ENCODE assay signal across 8 cellular contexts in the genomic region with DNA sequence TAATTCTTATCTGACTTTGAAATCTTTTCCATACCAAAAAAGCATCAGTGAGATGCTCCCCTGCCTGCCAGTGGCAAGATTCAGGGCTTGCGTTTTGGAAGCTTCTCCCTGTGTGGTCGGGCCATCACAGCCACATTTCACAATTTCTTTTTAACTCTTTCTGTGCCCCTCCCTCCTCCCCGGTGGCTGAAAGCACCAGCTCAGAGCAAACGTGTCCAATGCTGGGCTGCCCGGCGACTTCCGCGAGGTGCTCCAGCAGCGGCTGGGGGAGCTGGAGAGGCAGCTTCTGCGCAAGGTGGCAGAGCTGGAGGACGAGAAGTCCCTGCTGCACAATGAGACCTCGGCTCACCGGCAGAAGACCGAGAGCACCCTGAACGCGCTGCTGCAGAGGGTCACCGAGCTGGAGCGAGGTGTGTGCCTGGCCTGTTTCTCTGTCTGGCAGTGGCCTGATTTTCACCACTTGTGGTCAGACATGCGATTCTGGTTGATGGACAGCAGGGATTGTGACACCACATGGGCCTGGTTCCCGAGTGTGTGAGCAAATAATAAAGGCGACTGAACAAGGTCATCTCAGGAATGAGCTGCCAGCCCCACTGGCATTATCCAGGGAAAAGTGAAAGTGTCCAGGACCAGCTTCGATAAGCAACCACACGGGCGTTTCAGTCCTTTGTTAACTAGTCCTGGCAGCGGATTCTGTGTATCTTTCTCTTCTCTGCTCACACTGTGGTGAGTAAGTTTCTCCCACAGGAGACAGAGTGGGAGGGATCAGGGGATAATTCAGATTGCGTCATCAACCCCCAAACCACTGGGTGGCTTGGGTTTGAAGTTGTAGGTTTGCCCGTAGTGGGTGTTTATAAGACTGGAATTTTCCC. TPM values are rescaled to one million over a fixed set of nuclear protein-coding genes. Genes with fewer than 3 reads are reported as not detected.
DNase-seq lines count a peak whose midpoint lies in the region; ATAC-seq and TF ChIP-seq lines count a peak whose summit lies in the region.
"Had no signal": no experiment of that assay in that cellular context is flagged by ENCODE, and none has a peak within 500 bp of the region (broad histone marks: within the 10 kb centered on the region; RNA-seq: fewer than 3 reads in every experiment).

No MANE protein-coding gene starts in this region.

- H3K27ac Mint-ChIP-seq in osteocyte (ENCODE audit: unreplicated experiment): no peak overlapping the region
- H3K27ac Mint-ChIP-seq: activated naive CD8-positive, alpha-beta T cell treated with anti-CD3 and anti-CD28 coated beads, Interleukin-2, amount 10 ng/mL, durations not matched to agents 7 days and 5 days had no signal

- DNase-seq in GM13976 (ENCODE audit: low spot score) (peak; percentile 22), NCI-H1105 treated with DMSO at 0.1 percent for 48 hours (lab: John Stamatoyannopoulos, UW) (peak; percentile 52), osteocyte (ENCODE audit: extremely low spot score, unreplicated experiment) (no peak), DMS114 treated with DMSO at 0.1 percent for 48 hours (lab: John Stamatoyannopoulos, UW; ENCODE audit: unreplicated experiment) (no peak)
- DNase-seq: activated naive CD8-positive, alpha-beta T cell treated with anti-CD3 and anti-CD28 coated beads, Interleukin-2, amount 10 ng/mL, durations not matched to agents 7 days and 5 days had no signal

- no peaks in the 10 kb centered on the region for H3K36me3 Mint-ChIP-seq in osteocyte (ENCODE audit: unreplicated experiment)
- H3K36me3 Mint-ChIP-seq: activated naive CD8-positive, alpha-beta T cell treated with anti-CD3 and anti-CD28 coated beads, Interleukin-2, amount 10 ng/mL, durations not matched to agents 7 days and 5 days had no signal

- TF ChIP-seq CTCF in GM13976 (IDR thresholded peaks at IDR 0.05; ENCODE audit: borderline replicate concordance, control extremely low read depth, extremely low read depth, insufficient read depth, missing control alignments) (no peak), osteocyte (IDR thresholded peaks at IDR 0.05) (no peak)

- peaks cover 19% of the 10 kb centered on the region for H3K4me1 Mint-ChIP-seq in osteocyte (ENCODE audit: unreplicated experiment)
- H3K4me1 Mint-ChIP-seq: activated naive CD8-positive, alpha-beta T cell treated with anti-CD3 and anti-CD28 coated beads, Interleukin-2, amount 10 ng/mL, durations not matched to agents 7 days and 5 days had no signal

- in situ Hi-C loops in GM13976 (cut with MboI; ENCODE audit: low sequenced_read_pairs, unreplicated experiment): no loop called here

- H3K4me3 ChIP-seq in duodenal mucosa (ENCODE audit: low read depth in 1 of 2, low read length in 2 of 2): peak overlapping the region; percentile 18 to 35

- ATAC-seq in GM19397 (IDR thresholded peaks at IDR 0.05; ENCODE audit: unreplicated experiment) (no peak), HG03520 (IDR thresholded peaks at IDR 0.05; ENCODE audit: unreplicated experiment) (no peak)

- H3K9me3 Mint-ChIP-seq in osteocyte (ENCODE audit: unreplicated experiment): no peaks in the 10 kb centered on the region
- H3K9me3 Mint-ChIP-seq: activated naive CD8-positive, alpha-beta T cell treated with anti-CD3 and anti-CD28 coated beads, Interleukin-2, amount 10 ng/mL, durations not matched to agents 7 days and 5 days had no signal

- peaks cover 38% of the 10 kb centered on the region for H3K27me3 Mint-ChIP-seq in osteocyte (ENCODE audit: unreplicated experiment)

- H3K27me3 ChIP-seq in duodenal mucosa (ENCODE audit: control insufficient read depth in 1 of 2, insufficient read depth in 2 of 2, low read length in 2 of 2): peaks cover 31 to 38% of the 10 kb centered on the region in 2 donors

- no peaks in the 10 kb centered on the region for H3K4me1 ChIP-seq in duodenal mucosa (ENCODE audit: control insufficient read depth in 1 of 2, insufficient read depth in 2 of 2, low read length in 2 of 2)

- no peak overlapping the region for H3K27ac ChIP-seq in duodenal mucosa (ENCODE audit: low read depth, low read length)

- H3K9ac ChIP-seq in duodenal mucosa (ENCODE audit: low read depth in 1 of 2, low read length in 2 of 2): no peak overlapping the region

- peak overlapping the region; percentile 27 for H3K4me3 Mint-ChIP-seq in osteocyte (ENCODE audit: unreplicated experiment)
- H3K4me3 Mint-ChIP-seq: activated naive CD8-positive, alpha-beta T cell treated with anti-CD3 and anti-CD28 coated beads, Interleukin-2, amount 10 ng/mL, durations not matched to agents 7 days and 5 days had no signal

- H3K9me3 ChIP-seq in duodenal mucosa (ENCODE audit: control insufficient read depth in 1 of 2, low read length in 2 of 2): no peaks in the 10 kb centered on the region

- H3K36me3 ChIP-seq in duodenal mucosa (ENCODE audit: control insufficient read depth in 1 of 2, insufficient read depth in 2 of 2, low read length in 2 of 2): no peaks in the 10 kb centered on the region

RNA-seq across cellular contexts. Expression of a gene that starts 2.6 kb away (rescaled TPM):
- total RNA-seq in osteocyte: 5.0 and 5.1 TPM in 2 replicates
- total RNA-seq: activated naive CD8-positive, alpha-beta T cell treated with anti-CD3 and anti-CD28 coated beads, Interleukin-2, amount 10 ng/mL, durations not matched to agents 7 days and 5 days had no signal

Comparison
In these comparisons a context has a peak if more than half of its experiments do, and no peak if none do; other contexts are left out.
1. DNase-seq: peak in GM13976 (single experiment) and NCI-H1105 treated with DMSO at 0.1 percent for 48 hours (single experiment); none in osteocyte (single experiment) and DMS114 treated with DMSO at 0.1 percent for 48 hours (single experiment).